22 cellular contexts compared by ENCODE assay signal in genomic region chr4:158572608-158573007, GRCh38. TPM values are rescaled to one million over a fixed set of nuclear protein-coding genes. Genes with fewer than 3 reads are reported as not detected.
"Had no signal": no experiment of that assay in that cellular context is flagged by ENCODE, and none has a peak within 500 bp of the region (broad histone marks: within the 10 kb centered on the region; RNA-seq: fewer than 3 reads in every experiment).

No MANE protein-coding gene starts in this region.

- H3K27ac Mint-ChIP-seq: IgD-negative memory B cell had no signal

- H3K9me3 ChIP-seq: SJSA1 had no signal

- H3K36me3 ChIP-seq: SJSA1 had no signal

- DNase-seq: KBM-7, MV-4-11, NCI-H1048, NCI-H1105, NCI-H1417, NCI-H1436 treated with DMSO at 0.1 percent for 48 hours, NCI-H1694, NCI-H187 treated with DMSO at 0.1 percent for 48 hours, NCI-H2029 treated with DMSO at 0.1 percent for 48 hours, NCI-H2171 treated with DMSO at 0.1 percent for 48 hours, NCI-H345, NCI-H446 treated with DMSO at 0.1 percent for 48 hours, NCI-H510A treated with DMSO at 0.1 percent for 48 hours, NCI-H526, Right ventricle myocardium superior, RPMI8226, SIG-M5 had no signal

- H3K4me3 Mint-ChIP-seq: IgD-negative memory B cell had no signal

- FAIRE-seq: RCC 7860 had no signal

- H3K4me1 ChIP-seq: SJSA1 had no signal

- H3K4me3 ChIP-seq: SJSA1, SK-N-MC had no signal

- H3K4me1 Mint-ChIP-seq: IgD-negative memory B cell had no signal

- H3K36me3 Mint-ChIP-seq: IgD-negative memory B cell had no signal

- H3K27ac ChIP-seq: SJSA1, SK-N-MC had no signal

RNA-seq across cellular contexts. Expression of gene RXFP1, which starts 50.9 kb away (rescaled TPM):
- total RNA-seq: HT1080, Right ventricle myocardium superior had no signal
- polyA plus RNA-seq: IgD-negative memory B cell had no signal
